ENCODE assay signal across 15 cellular contexts in the genomic region with DNA sequence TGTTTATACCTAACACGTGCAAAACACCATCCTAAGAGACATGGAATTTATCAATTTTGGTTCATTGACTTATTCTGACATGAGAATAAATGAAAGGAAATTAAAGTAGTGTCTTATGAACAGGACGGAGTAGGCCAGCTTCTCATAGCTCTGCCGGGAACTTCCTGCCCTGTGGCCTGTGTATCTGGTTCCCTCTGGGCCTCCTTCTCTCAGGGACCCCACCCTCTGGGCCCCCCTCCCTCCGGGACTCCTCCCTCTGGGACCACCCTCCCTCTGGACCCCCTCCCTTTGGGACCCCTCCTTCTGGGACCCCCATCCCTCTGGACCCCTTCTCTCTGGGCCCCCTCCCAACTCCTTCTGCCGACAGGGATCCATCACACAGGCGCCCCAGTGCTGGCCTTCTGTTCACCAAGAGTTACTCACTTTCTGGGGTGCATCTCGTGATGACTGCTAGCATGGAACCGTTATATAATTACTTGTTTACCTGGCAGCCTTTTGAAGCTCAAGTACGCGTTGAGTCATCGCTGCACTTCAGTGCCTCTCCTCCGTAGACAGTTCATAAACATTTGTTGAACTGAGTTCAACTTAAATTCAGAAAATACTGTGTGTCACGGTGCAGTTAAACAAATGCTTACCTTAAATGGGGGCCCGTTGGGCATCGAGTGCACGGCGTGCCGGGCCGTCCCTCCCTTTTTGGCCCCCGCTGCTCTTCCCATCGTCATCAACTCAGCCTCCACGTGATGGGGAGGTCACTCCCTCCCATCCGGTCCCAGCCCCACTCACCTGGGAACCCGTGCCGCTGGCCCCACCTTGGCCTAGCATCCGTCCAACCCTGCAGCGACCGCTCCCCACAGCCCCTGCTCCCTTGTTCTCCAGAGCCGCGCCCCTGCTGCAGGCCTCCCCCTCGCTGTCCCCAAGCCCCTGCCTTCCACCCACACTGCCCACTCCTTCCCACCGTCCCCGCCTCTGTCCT. TPM values are rescaled to one million over a fixed set of nuclear protein-coding genes. Genes with fewer than 3 reads are reported as not detected.
DNase-seq lines count a peak whose midpoint lies in the region; ATAC-seq and TF ChIP-seq lines count a peak whose summit lies in the region.
"Had no signal": no experiment of that assay in that cellular context is flagged by ENCODE, and none has a peak within 500 bp of the region (broad histone marks: within the 10 kb centered on the region; RNA-seq: fewer than 3 reads in every experiment).

No MANE protein-coding gene starts in this region.

- H3K36me3 ChIP-seq in GM06990 (ENCODE audit: control insufficient read depth, insufficient read depth, low read length) (no peaks in the 10 kb centered on the region), osteoblast (ENCODE audit: insufficient read depth, low read length) (no peaks in the 10 kb centered on the region)

- no peaks in the 10 kb centered on the region for H3K36me3 Mint-ChIP-seq in progenitor cell of endocrine pancreas (ENCODE audit: insufficient read depth)

- no peak for TF ChIP-seq EP300 in Ishikawa (IDR thresholded peaks at IDR 0.05; ENCODE audit: borderline replicate concordance)

- H3K4me1 ChIP-seq in osteoblast (ENCODE audit: insufficient read depth, low read length) = no peaks in the 10 kb centered on the region

- H3K4me3 ChIP-seq in GM06990 (replicated peaks; ENCODE audit: low read depth, low read length) (no peak overlapping the region), osteoblast (ENCODE audit: insufficient read depth, low read length) (no peak overlapping the region)

- H3K27me3 ChIP-seq in GM06990 (replicated peaks; ENCODE audit: control insufficient read depth, insufficient read depth, low read length) = no peaks in the 10 kb centered on the region
- no peaks in the 10 kb centered on the region for H3K27me3 ChIP-seq in osteoblast (ENCODE audit: insufficient read depth, low read length)

- no peak overlapping the region for H3K27ac ChIP-seq in osteoblast (ENCODE audit: low read depth, low read length)

- no peaks in the 10 kb centered on the region for H3K9me3 ChIP-seq in osteoblast (ENCODE audit: low read depth, low read length)

- H3K4me1 Mint-ChIP-seq in progenitor cell of endocrine pancreas (ENCODE audit: low read depth) = peaks cover 4% of the 10 kb centered on the region

- no peak overlapping the region for H3K4me2 ChIP-seq in osteoblast (ENCODE audit: insufficient read depth, low read length)

- H3K79me2 ChIP-seq in osteoblast (ENCODE audit: insufficient read depth, low read length) = no peaks in the 10 kb centered on the region

- H2AFZ ChIP-seq in osteoblast (ENCODE audit: low read length) = no peak overlapping the region

- H3K27me3 Mint-ChIP-seq in progenitor cell of endocrine pancreas = peaks cover 8% of the 10 kb centered on the region
- H3K27me3 Mint-ChIP-seq: stimulated activated naive CD8-positive, alpha-beta T cell treated with anti-CD3 and anti-CD28 coated beads, Interleukin-15, Interleukin-2, amounts not matched to agents 100 ng/mL and 50 ng/mL, for 24 hours had no signal

- H4K20me1 ChIP-seq in osteoblast (ENCODE audit: insufficient read depth, low read length) = no peaks in the 10 kb centered on the region

- DNase-seq in ACHN (peak; percentile 55), GM06990 (ENCODE audit: extremely low read depth, insufficient read length) (peak; percentile 57), glomerular visceral epithelial cell (ENCODE audit: extremely low spot score) (peak; percentile 16), progenitor cell of endocrine pancreas (ENCODE audit: low spot score, unreplicated experiment) (no peak), osteoblast (ENCODE audit: insufficient read length, low spot score, missing footprints) (no peak)
- DNase-seq in stimulated activated CD8-positive, alpha-beta memory T cell treated with anti-CD3 and anti-CD28 coated beads, Interleukin-4, amount 100 ng/mL, for 48 hours = no peak
- DNase-seq: activated CD4-positive, alpha-beta T cell treated with anti-CD3 and anti-CD28 coated beads for 48 hours; activated naive CD4-positive, alpha-beta T cell treated with anti-CD3 and anti-CD28 coated beads, Interleukin-2, amount 50 U/mL, for 16 hours; AML-193; cerebellar nuclear complex; NCI-H2081 treated with DMSO at 0.1 percent for 48 hours had no signal

- no peak overlapping the region for H3K27ac Mint-ChIP-seq in progenitor cell of endocrine pancreas

- no peak for TF ChIP-seq CTCF in GM06990 (IDR thresholded peaks at IDR 0.05; ENCODE audit: insufficient read depth, low read length, poor library complexity, severe bottlenecking)
- no peak for TF ChIP-seq CTCF in progenitor cell of endocrine pancreas (IDR thresholded peaks at IDR 0.05; ENCODE audit: unreplicated experiment)
- TF ChIP-seq CTCF in osteoblast (IDR thresholded peaks at IDR 0.05; ENCODE audit: extremely low read depth, low read depth, low read length) = no peak

- TF ChIP-seq RAD21 in Ishikawa (IDR thresholded peaks at IDR 0.05; ENCODE audit: low read depth) = no peak

- H3K9me3 Mint-ChIP-seq in progenitor cell of endocrine pancreas (ENCODE audit: low read depth) = no peaks in the 10 kb centered on the region
- H3K9me3 Mint-ChIP-seq: stimulated activated naive CD8-positive, alpha-beta T cell treated with anti-CD3 and anti-CD28 coated beads, Interleukin-15, Interleukin-2, amounts not matched to agents 100 ng/mL and 50 ng/mL, for 24 hours had no signal

- ATAC-seq in HG02981 (IDR thresholded peaks at IDR 0.05; ENCODE audit: unreplicated experiment) = no peak

- in situ Hi-C loops in ACHN (cut with HindIII; ENCODE audit: low pct_ligation_motif_present, low pct_unique_long_range_greater_than_20kb, low sequenced_read_pairs) = no loop called here

- no peak overlapping the region for H3K4me3 Mint-ChIP-seq in progenitor cell of endocrine pancreas (ENCODE audit: low read depth)
- H3K4me3 Mint-ChIP-seq: stimulated activated naive CD8-positive, alpha-beta T cell treated with anti-CD3 and anti-CD28 coated beads, Interleukin-15, Interleukin-2, amounts not matched to agents 100 ng/mL and 50 ng/mL, for 24 hours had no signal

TF ChIP-seq in Ishikawa, 13 proteins besides CTCF, POLR2A, EP300 and RAD21:
- TF ChIP-seq YY1 (IDR thresholded peaks at IDR 0.05; ENCODE audit: low read depth) (no peak), CEBPB (IDR thresholded peaks at IDR 0.05) (no peak), TCF12 (IDR thresholded peaks at IDR 0.05; ENCODE audit: low read depth) (no peak), ZBTB7A (IDR thresholded peaks at IDR 0.05; ENCODE audit: low read depth) (no peak), EGR1 (IDR thresholded peaks at IDR 0.05) (no peak), REST (IDR thresholded peaks at IDR 0.05; ENCODE audit: low read depth) (no peak), TAF1 (IDR thresholded peaks at IDR 0.05; ENCODE audit: low read depth) (no peak), TEAD4 (IDR thresholded peaks at IDR 0.05) (no peak), NFIC (IDR thresholded peaks at IDR 0.05) (no peak), CREB1 (IDR thresholded peaks at IDR 0.05; ENCODE audit: low read depth) (no peak), FOXM1 (IDR thresholded peaks at IDR 0.05; ENCODE audit: borderline replicate concordance, low read depth) (no peak)
- TF ChIP-seq, protein P1, sequence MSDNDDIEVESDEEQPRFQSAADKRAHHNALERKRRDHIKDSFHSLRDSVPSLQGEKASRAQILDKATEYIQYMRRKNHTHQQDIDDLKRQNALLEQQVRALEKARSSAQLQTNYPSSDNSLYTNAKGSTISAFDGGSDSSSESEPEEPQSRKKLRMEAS (IDR thresholded peaks at IDR 0.05) = peak; percentile 53
- TF ChIP-seq, protein P2, sequence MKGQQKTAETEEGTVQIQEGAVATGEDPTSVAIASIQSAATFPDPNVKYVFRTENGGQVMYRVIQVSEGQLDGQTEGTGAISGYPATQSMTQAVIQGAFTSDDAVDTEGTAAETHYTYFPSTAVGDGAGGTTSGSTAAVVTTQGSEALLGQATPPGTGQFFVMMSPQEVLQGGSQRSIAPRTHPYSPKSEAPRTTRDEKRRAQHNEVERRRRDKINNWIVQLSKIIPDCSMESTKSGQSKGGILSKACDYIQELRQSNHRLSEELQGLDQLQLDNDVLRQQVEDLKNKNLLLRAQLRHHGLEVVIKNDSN (IDR thresholded peaks at IDR 0.05) = peak; percentile 73
TF ChIP-seq in Ishikawa: peak in this region for 2.

RNA-seq across cellular contexts. Expression of gene CCR6, which starts 8.1 kb away (rescaled TPM):
- total RNA-seq in progenitor cell of endocrine pancreas = not detected in 2 replicates
- total RNA-seq in osteoblast = not detected in 2 replicates
- total RNA-seq: SK-MEL-5 had no signal

RNA-seq across cellular contexts. Expression of gene GPR31, which starts 26.8 kb away (rescaled TPM):
- total RNA-seq in progenitor cell of endocrine pancreas = not detected in 2 replicates
- not detected in 2 replicates for total RNA-seq in osteoblast
- total RNA-seq: SK-MEL-5 had no signal

Comparison
In these comparisons a context has a peak if more than half of its experiments do, and no peak if none do; other contexts are left out.
1. DNase-seq: peak in ACHN (single experiment), GM06990 (single experiment) and glomerular visceral epithelial cell (single experiment); none in progenitor cell of endocrine pancreas (single experiment), osteoblast (single experiment) and stimulated activated CD8-positive, alpha-beta memory T cell treated with anti-CD3 and anti-CD28 coated beads, Interleukin-4, amount 100 ng/mL, for 48 hours (single experiment).